In genomic region chr2:187708272-187708671, GRCh38 we compare ENCODE assay signal across 34 cellular contexts.
"Had no signal": no experiment of that assay in that cellular context is flagged by ENCODE, and none has a peak within 500 bp of the region (broad histone marks: within the 10 kb centered on the region; RNA-seq: fewer than 3 reads in every experiment).

No MANE protein-coding gene starts in this region.

- H3K27ac ChIP-seq: KMS-11 had no signal

- H3K4me3 ChIP-seq: MG63 had no signal

- H3K9ac ChIP-seq: KMS-11 had no signal

- DNase-seq: Karpas-422, Kasumi-1, MG63, MM.1S, MV-4-11, NCI-H1048, NCI-H1092, NCI-H1092 treated with DMSO at 0.1 percent for 48 hours, NCI-H1105, NCI-H1105 treated with DMSO at 0.1 percent for 48 hours, NCI-H1417, NCI-H1417 treated with DMSO at 0.1 percent for 48 hours, NCI-H1436, NCI-H1436 treated with DMSO at 0.1 percent for 48 hours, NCI-H146, NCI-H1694, NCI-H1694 treated with DMSO at 0.1 percent for 48 hours, NCI-H187, NCI-H187 treated with DMSO at 0.1 percent for 48 hours, NCI-H1930, NCI-H2029, NCI-H2029 treated with DMSO at 0.1 percent for 48 hours, NCI-H2081, NCI-H2081 treated with DMSO at 0.1 percent for 48 hours, NCI-H2107, NCI-H2171, NCI-H2171 treated with DMSO at 0.1 percent for 48 hours, NCI-H2227 treated with DMSO at 0.1 percent for 48 hours, NCI-H226, NCI-H345, NCI-H446, NCI-H446 treated with DMSO at 0.1 percent for 48 hours, NCI-H510A had no signal

- H3K36me3 ChIP-seq: MG63 had no signal

- H3K27me3 ChIP-seq: MG63 had no signal

- H3K4me2 ChIP-seq: KMS-11 had no signal
